In genomic region chr12:117845271-117845904, GRCh38 we compare ENCODE assay signal across 1 cellular context.
TF ChIP-seq lines count a peak whose summit lies in the region.

No MANE protein-coding gene starts in this region.

TF ChIP-seq in GM12878, 131 proteins besides CTCF, POLR2A, EP300 and RAD21 (continued from another document):
- no peak for TF ChIP-seq ETV6 (conservative IDR thresholded peaks at IDR 0.05 in 1 of 2, IDR thresholded peaks at IDR 0.05 in 1 of 2; ENCODE audit: borderline replicate concordance in 1 of 2, low read depth in 1 of 2)
- TF ChIP-seq, protein P1, sequence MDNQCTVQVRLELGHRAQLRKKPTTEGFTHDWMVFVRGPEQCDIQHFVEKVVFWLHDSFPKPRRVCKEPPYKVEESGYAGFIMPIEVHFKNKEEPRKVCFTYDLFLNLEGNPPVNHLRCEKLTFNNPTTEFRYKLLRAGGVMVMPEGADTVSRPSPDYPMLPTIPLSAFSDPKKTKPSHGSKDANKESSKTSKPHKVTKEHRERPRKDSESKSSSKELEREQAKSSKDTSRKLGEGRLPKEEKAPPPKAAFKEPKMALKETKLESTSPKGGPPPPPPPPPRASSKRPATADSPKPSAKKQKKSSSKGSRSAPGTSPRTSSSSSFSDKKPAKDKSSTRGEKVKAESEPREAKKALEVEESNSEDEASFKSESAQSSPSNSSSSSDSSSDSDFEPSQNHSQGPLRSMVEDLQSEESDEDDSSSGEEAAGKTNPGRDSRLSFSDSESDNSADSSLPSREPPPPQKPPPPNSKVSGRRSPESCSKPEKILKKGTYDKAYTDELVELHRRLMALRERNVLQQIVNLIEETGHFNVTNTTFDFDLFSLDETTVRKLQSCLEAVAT (IDR thresholded peaks at IDR 0.05), result no peak
- TF ChIP-seq, protein P2, sequence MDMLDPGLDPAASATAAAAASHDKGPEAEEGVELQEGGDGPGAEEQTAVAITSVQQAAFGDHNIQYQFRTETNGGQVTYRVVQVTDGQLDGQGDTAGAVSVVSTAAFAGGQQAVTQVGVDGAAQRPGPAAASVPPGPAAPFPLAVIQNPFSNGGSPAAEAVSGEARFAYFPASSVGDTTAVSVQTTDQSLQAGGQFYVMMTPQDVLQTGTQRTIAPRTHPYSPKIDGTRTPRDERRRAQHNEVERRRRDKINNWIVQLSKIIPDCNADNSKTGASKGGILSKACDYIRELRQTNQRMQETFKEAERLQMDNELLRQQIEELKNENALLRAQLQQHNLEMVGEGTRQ (IDR thresholded peaks at IDR 0.05; ENCODE audit: borderline replicate concordance, low read depth, low read length), result no peak
- TF ChIP-seq MEF2B (IDR thresholded peaks at IDR 0.05; ENCODE audit: partially characterized antibody, poor library complexity, severe bottlenecking), result peak; percentile 38
- peak; percentile 63; the same call in 1 of the 2 replicates for TF ChIP-seq IRF4 (IDR thresholded peaks at IDR 0.05; ENCODE audit: low read depth, low read length)
- peak; percentile 76 for TF ChIP-seq RAD51 (IDR thresholded peaks at IDR 0.05)
- no peak for TF ChIP-seq MEF2A (IDR thresholded peaks at IDR 0.05; ENCODE audit: insufficient read depth, low read depth, low read length)
- no peak for TF ChIP-seq BCL3 (IDR thresholded peaks at IDR 0.05; ENCODE audit: borderline replicate concordance, insufficient read depth, low read depth, low read length, poor library complexity, severe bottlenecking)
- TF ChIP-seq BHLHE40 (IDR thresholded peaks at IDR 0.05; ENCODE audit: borderline replicate concordance in 1 of 2, low read depth in 2 of 2, low read length in 1 of 2), result peak in 1 of 2 experiments; percentile 45; a peak in 1 of 4 replicates
- no peak for TF ChIP-seq MYB (IDR thresholded peaks at IDR 0.05; ENCODE audit: borderline replicate concordance, low read depth, low read length)
